Comparison of ENCODE assay signal across 8 cellular contexts in genomic region chr1:110339427-110340206, GRCh38. TPM values are rescaled to one million over a fixed set of nuclear protein-coding genes. Genes with fewer than 3 reads are reported as not detected.
A peak's percentile ranks its signal among the peaks of the same experiment; 100 is the strongest.
DNase-seq lines count a peak whose midpoint lies in the region; ATAC-seq and TF ChIP-seq lines count a peak whose summit lies in the region.

No MANE protein-coding gene starts in this region.

- H3K4me1 Mint-ChIP-seq in activated CD8-positive, alpha-beta T cell treated with anti-CD3 and anti-CD28 coated beads, Interleukin-2, amount 10 ng/mL, durations not matched to agents 7 days and 5 days (ENCODE audit: low read depth): peaks cover 58% of the 10 kb centered on the region
- H3K4me1 Mint-ChIP-seq in natural killer cell: peaks cover 56 to 61% of the 10 kb centered on the region in 2 donors

- no peaks in the 10 kb centered on the region for H3K27me3 Mint-ChIP-seq in activated CD8-positive, alpha-beta T cell treated with anti-CD3 and anti-CD28 coated beads, Interleukin-2, amount 10 ng/mL, durations not matched to agents 7 days and 5 days (ENCODE audit: low read depth)
- H3K27me3 Mint-ChIP-seq in natural killer cell (ENCODE audit: low read depth in 2 of 2): no peaks in the 10 kb centered on the region

- peak; percentile 96 for TF ChIP-seq POLR2A in erythroblast (IDR thresholded peaks at IDR 0.05; ENCODE audit: low read length)

- ATAC-seq in GM18498 (IDR thresholded peaks at IDR 0.05; ENCODE audit: unreplicated experiment) (peak; percentile 1), natural killer cell (peak; percentile 4 to 13 (median 9)), HG03442 (IDR thresholded peaks at IDR 0.05; ENCODE audit: unreplicated experiment) (no peak)
- peak; percentile 1 for ATAC-seq in activated CD8-positive, alpha-beta T cell treated with anti-CD3 and anti-CD28 coated beads, Interleukin-2, amount 10 ng/mL, durations not matched to agents 7 days and 5 days

- intact Hi-C loops in natural killer cell (cut with micrococcal nuclease): loop anchor here (1.0 to 2.0 kb wide), 3 partner anchors 68 to 913 kb away; partner anchors contain the start of genes LAMTOR5, PSMA5 and STRIP1

- CTCF ChIA-PET in activated CD8-positive, alpha-beta T cell treated with anti-CD3 and anti-CD28 coated beads, Interleukin-2, amount 10 ng/mL, durations not matched to agents 7 days and 5 days (lab: Charles Lee): interaction anchor here (0.7 to 5.2 kb wide), 15 partner anchors 8 to 1227 kb away, joined by 3 to 87 read pairs (median 4); partner anchors contain the start of genes KCNC4 and STRIP1

- no peak overlapping the region for H3K4me3 Mint-ChIP-seq in activated CD8-positive, alpha-beta T cell treated with anti-CD3 and anti-CD28 coated beads, Interleukin-2, amount 10 ng/mL, durations not matched to agents 7 days and 5 days
- no peak overlapping the region for H3K4me3 Mint-ChIP-seq in natural killer cell

- peak; percentile 20 for DNase-seq in NCI-H1092 (lab: John Stamatoyannopoulos, UW)
- peak; percentile 71 for DNase-seq in activated CD8-positive, alpha-beta T cell treated with anti-CD3 and anti-CD28 coated beads, Interleukin-2, amount 10 ng/mL, durations not matched to agents 7 days and 5 days
- peak; percentile 81 to 86 for DNase-seq in erythroblast (lab: John Stamatoyannopoulos, UW)
- DNase-seq in natural killer cell: peak; percentile 71
- DNase-seq in superior temporal gyrus (ENCODE audit: extremely low spot score): peak; percentile 31

- POLR2A ChIA-PET in activated CD8-positive, alpha-beta T cell treated with anti-CD3 and anti-CD28 coated beads, Interleukin-2, amount 10 ng/mL, durations not matched to agents 7 days and 5 days (lab: Charles Lee): interaction anchor here (0.8 to 4.1 kb wide), 24 partner anchors 9 to 914 kb away, joined by 3 to 69 read pairs (median 4); partner anchors contain the start of genes KCNA3, KCNC4, LAMTOR5 and STRIP1

- H3K9me3 Mint-ChIP-seq in activated CD8-positive, alpha-beta T cell treated with anti-CD3 and anti-CD28 coated beads, Interleukin-2, amount 10 ng/mL, durations not matched to agents 7 days and 5 days (ENCODE audit: insufficient read depth): no peaks in the 10 kb centered on the region
- no peaks in the 10 kb centered on the region for H3K9me3 Mint-ChIP-seq in natural killer cell

- H3K36me3 Mint-ChIP-seq in activated CD8-positive, alpha-beta T cell treated with anti-CD3 and anti-CD28 coated beads, Interleukin-2, amount 10 ng/mL, durations not matched to agents 7 days and 5 days (ENCODE audit: low read depth): peaks cover 49% of the 10 kb centered on the region
- H3K36me3 Mint-ChIP-seq in natural killer cell: no peaks in the 10 kb centered on the region

- TF ChIP-seq CTCF in 22Rv1 (IDR thresholded peaks at IDR 0.05) (no peak), natural killer cell (IDR thresholded peaks at IDR 0.05) (no peak)

- H3K27ac Mint-ChIP-seq in activated CD8-positive, alpha-beta T cell treated with anti-CD3 and anti-CD28 coated beads, Interleukin-2, amount 10 ng/mL, durations not matched to agents 7 days and 5 days: no peak overlapping the region
- no peak overlapping the region for H3K27ac Mint-ChIP-seq in natural killer cell

- H3K27ac ChIP-seq in 22Rv1: peak overlapping the region; percentile 99

RNA-seq across cellular contexts. Expression of gene RBM15, which starts 0.4 kb away (rescaled TPM):
- total RNA-seq in activated CD8-positive, alpha-beta T cell treated with anti-CD3 and anti-CD28 coated beads, Interleukin-2, amount 10 ng/mL, durations not matched to agents 7 days and 5 days: 10 to 100 TPM; 72.0 to 75.5 TPM
- total RNA-seq in natural killer cell: 100 to 1,000 TPM in 1 of 3 donors, 10 to 100 TPM in 2; 81.8 to 109 (median 87.0) TPM

RNA-seq across cellular contexts. Expression of gene SLC16A4, which starts 51.2 kb away (rescaled TPM):
- total RNA-seq in activated CD8-positive, alpha-beta T cell treated with anti-CD3 and anti-CD28 coated beads, Interleukin-2, amount 10 ng/mL, durations not matched to agents 7 days and 5 days: under 1 TPM; 0.23 to 0.26 TPM
- total RNA-seq in natural killer cell: under 1 TPM; 0.30 to 0.40 (median 0.34) TPM

Comparison
In these comparisons a context has a peak if more than half of its experiments do, and no peak if none do; other contexts are left out.
1. DNase-seq: peak in every context shown above with its lines; median percentile 84 in erythroblast; 71 in activated CD8-positive, alpha-beta T cell treated with anti-CD3 and anti-CD28 coated beads, Interleukin-2, amount 10 ng/mL, durations not matched to agents 7 days and 5 days; 71 in natural killer cell; 31 in superior temporal gyrus; 20 in NCI-H1092.